In genomic region chr2:213021971-213022899, GRCh38 we compare ENCODE assay signal across 1 cellular context.
TF ChIP-seq lines count a peak whose summit lies in the region.

No MANE protein-coding gene starts in this region.

TF ChIP-seq in GM12878, 131 proteins besides CTCF, POLR2A, EP300 and RAD21 (continued from another document and continues in another):
- TF ChIP-seq ZBTB33 (IDR thresholded peaks at IDR 0.05) (no peak), ZNF207 (IDR thresholded peaks at IDR 0.05; ENCODE audit: borderline replicate concordance) (peak; percentile 34; the same call in 1 of the 2 replicates), TCF7 (IDR thresholded peaks at IDR 0.05; ENCODE audit: borderline replicate concordance) (no peak), POU2F2 (IDR thresholded peaks at IDR 0.05; ENCODE audit: borderline replicate concordance, low read depth, low read length) (peak; percentile 74; the same call in 2 of the 3 replicates), ZBTB4 (CRISPR knock-in tag; IDR thresholded peaks at IDR 0.05) (no peak), ELK1 (IDR thresholded peaks at IDR 0.05; ENCODE audit: low read depth, low read length) (no peak), BCL3 (IDR thresholded peaks at IDR 0.05; ENCODE audit: borderline replicate concordance, insufficient read depth, low read depth, low read length, poor library complexity, severe bottlenecking) (peak; percentile 81), MXI1 (IDR thresholded peaks at IDR 0.05; ENCODE audit: low read depth, low read length) (no peak), POLR2AphosphoS2 (IDR thresholded peaks at IDR 0.05; ENCODE audit: low read depth, low read length) (peak; percentile 73), NR2C2 (IDR thresholded peaks at IDR 0.05; ENCODE audit: borderline replicate concordance, control insufficient read depth, insufficient read length, low read depth) (no peak), BHLHE40 (IDR thresholded peaks at IDR 0.05; ENCODE audit: borderline replicate concordance in 1 of 2, low read depth in 2 of 2, low read length in 1 of 2) (no peak), IRF5 (IDR thresholded peaks at IDR 0.05; ENCODE audit: borderline replicate concordance) (no peak), RBBP5 (conservative IDR thresholded peaks at IDR 0.05) (no peak), CEBPZ (IDR thresholded peaks at IDR 0.05; ENCODE audit: low read depth, low read length) (no peak), EZH2 (IDR thresholded peaks at IDR 0.05; ENCODE audit: borderline replicate concordance, control insufficient read depth, low read depth, low read length) (no peak), ZNF24 (IDR thresholded peaks at IDR 0.05) (peak; percentile 18; the same call in 1 of the 2 replicates), YBX1 (IDR thresholded peaks at IDR 0.05) (no peak), PRDM15 (CRISPR knock-in tag; IDR thresholded peaks at IDR 0.05) (no peak), CREB1 (IDR thresholded peaks at IDR 0.05; ENCODE audit: low read depth) (peak; percentile 65), SMARCA5 (IDR thresholded peaks at IDR 0.05) (peak; percentile 56), CBX5 (IDR thresholded peaks at IDR 0.05; ENCODE audit: low read depth) (peak; percentile 78; the same call in 1 of the 2 replicates), BCLAF1 (IDR thresholded peaks at IDR 0.05) (no peak), RELA (IDR thresholded peaks at IDR 0.05; ENCODE audit: borderline replicate concordance, partially characterized antibody) (no peak), HSF1 (IDR thresholded peaks at IDR 0.05; ENCODE audit: low read depth, low read length) (no peak), NBN (IDR thresholded peaks at IDR 0.05) (no peak; the same call in 1 of the 2 replicates), KDM1A (IDR thresholded peaks at IDR 0.05; ENCODE audit: borderline replicate concordance) (no peak), RFX5 (IDR thresholded peaks at IDR 0.05; ENCODE audit: low read depth, low read length) (no peak), SIX5 (IDR thresholded peaks at IDR 0.05; ENCODE audit: low read depth, low read length, severe bottlenecking) (no peak), RB1 (IDR thresholded peaks at IDR 0.05; ENCODE audit: borderline replicate concordance) (no peak), MLLT1 (IDR thresholded peaks at IDR 0.05) (peak; percentile 98), NFXL1 (IDR thresholded peaks at IDR 0.05; ENCODE audit: borderline replicate concordance) (no peak), NR2F1 (conservative IDR thresholded peaks at IDR 0.05) (0 out of 2 replicates have a peak, but pooled peaks have one; percentile 18), TARDBP (IDR thresholded peaks at IDR 0.05; ENCODE audit: borderline replicate concordance) (no peak)
